16 cellular contexts compared by ENCODE assay signal in the genomic region with DNA sequence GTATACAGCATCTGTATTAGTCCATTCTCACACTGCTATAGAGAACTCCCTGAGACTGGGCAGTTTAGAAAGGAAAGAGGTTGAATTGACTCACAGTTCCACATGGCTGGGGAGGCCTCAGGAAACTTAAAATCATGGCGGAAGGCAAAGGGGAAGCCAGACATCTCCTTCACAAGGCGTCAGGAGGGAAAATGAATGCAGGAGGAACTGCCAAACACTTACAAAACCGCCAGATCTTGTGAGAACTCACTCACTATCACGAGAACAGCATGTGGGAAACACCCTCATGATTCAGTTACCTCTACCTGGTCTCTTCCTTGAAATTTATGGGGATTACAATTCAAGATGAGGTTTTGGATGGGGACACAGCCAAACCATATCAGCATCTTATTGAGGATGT. TPM values are rescaled to one million over a fixed set of nuclear protein-coding genes. Genes with fewer than 3 reads are reported as not detected.
DNase-seq lines count a peak whose midpoint lies in the region; ATAC-seq and TF ChIP-seq lines count a peak whose summit lies in the region.
"Had no signal": no experiment of that assay in that cellular context is flagged by ENCODE, and none has a peak within 500 bp of the region (broad histone marks: within the 10 kb centered on the region; RNA-seq: fewer than 3 reads in every experiment).

No MANE protein-coding gene starts in this region.

- no peaks in the 10 kb centered on the region for H3K9me3 ChIP-seq in left lung
- H3K9me3 ChIP-seq in upper lobe of right lung, result no peaks in the 10 kb centered on the region
- H3K9me3 ChIP-seq: thoracic aorta had no signal

- peaks cover 95 to 97% (median 97%) of the 10 kb centered on the region in 3 donors for H3K4me1 Mint-ChIP-seq in T-cell
- peaks cover 28% of the 10 kb centered on the region for H3K4me1 Mint-ChIP-seq in mesothelial cell of epicardium

- POLR2A ChIA-PET in T-cell (lab: Charles Lee), result no interaction called here

- H3K27me3 ChIP-seq in left lung (no peaks in the 10 kb centered on the region), upper lobe of right lung (no peaks in the 10 kb centered on the region)

- no peak for ATAC-seq in activated naive CD4-positive, alpha-beta T cell treated with anti-CD3 and anti-CD28 coated beads, Interleukin-2, amount 50 U/mL, for 72 hours
- ATAC-seq in T-cell (replicated peaks in 1 of 4), result no peak
- ATAC-seq in left lung, result peak; percentile 37
- peak; percentile 58 for ATAC-seq in upper lobe of right lung
- ATAC-seq: esophagus mucosa had no signal

- H3K9me3 Mint-ChIP-seq in activated naive CD4-positive, alpha-beta T cell treated with anti-CD3 and anti-CD28 coated beads, Interleukin-2, amount 50 U/mL, for 72 hours, result peaks cover 3 to 15% of the 10 kb centered on the region in 2 donors
- H3K9me3 Mint-ChIP-seq in T-cell (peaks cover 0 to 4% (median 0%) of the 10 kb centered on the region in 3 donors), mesothelial cell of epicardium (no peaks in the 10 kb centered on the region)

- CTCF ChIA-PET in T-cell (lab: Charles Lee), result no interaction called here

- peaks cover 0 to 64% of the 10 kb centered on the region in 2 donors for H3K4me1 ChIP-seq in left lung
- peaks cover 33% of the 10 kb centered on the region for H3K4me1 ChIP-seq in upper lobe of right lung

- H3K27me3 Mint-ChIP-seq in T-cell (no peaks in the 10 kb centered on the region), mesothelial cell of epicardium (ENCODE audit: low read depth) (no peaks in the 10 kb centered on the region)
- H3K27me3 Mint-ChIP-seq: progenitor cell of endocrine pancreas had no signal

- peak overlapping the region; percentile 39 to 68 for H3K27ac Mint-ChIP-seq in activated naive CD4-positive, alpha-beta T cell treated with anti-CD3 and anti-CD28 coated beads, Interleukin-2, amount 50 U/mL, for 72 hours
- H3K27ac Mint-ChIP-seq in T-cell, result peak overlapping the region; percentile 60 to 98
- no peak overlapping the region for H3K27ac Mint-ChIP-seq in mesothelial cell of epicardium

- no peaks in the 10 kb centered on the region for H3K36me3 ChIP-seq in left lung
- no peaks in the 10 kb centered on the region for H3K36me3 ChIP-seq in upper lobe of right lung
- H3K36me3 ChIP-seq: thoracic aorta had no signal

- H3K36me3 Mint-ChIP-seq in activated naive CD4-positive, alpha-beta T cell treated with anti-CD3 and anti-CD28 coated beads, Interleukin-2, amount 50 U/mL, for 72 hours, result peaks cover 0 to 61% of the 10 kb centered on the region in 2 donors
- peaks cover 18% of the 10 kb centered on the region for H3K36me3 Mint-ChIP-seq in T-cell
- H3K36me3 Mint-ChIP-seq in mesothelial cell of epicardium, result peaks cover 2% of the 10 kb centered on the region

- peak overlapping the region in 1 of 3 donors; percentile 66 for H3K4me3 Mint-ChIP-seq in T-cell
- H3K4me3 Mint-ChIP-seq in mesothelial cell of epicardium, result no peak overlapping the region

- no peak for DNase-seq in activated naive CD4-positive, alpha-beta T cell treated with anti-CD3 and anti-CD28 coated beads, Interleukin-2, amount 50 U/mL, for 72 hours (ENCODE audit: low spot score in 2 of 2)
- DNase-seq in activated naive CD4-positive, alpha-beta T cell treated with anti-CD3 and anti-CD28 coated beads, Interleukin-2, amount 50 U/mL, for 16 hours, result no peak
- DNase-seq in T-cell (no peak), left lung (no peak), upper lobe of right lung (no peak), GM19238 (ENCODE audit: insufficient read length, low spot score) (no peak), mesothelial cell of epicardium (ENCODE audit: low spot score in 2 of 2, unreplicated experiment in 2 of 2) (no peak), HUDEP-2 (lab: John Stamatoyannopoulos, UW; ENCODE audit: unreplicated experiment in 76 of 76) (no peak)
- DNase-seq: dermis blood vessel endothelial cell, DMS153, head of caudate nucleus, NCI-H2029, NCI-H524 treated with DMSO at 0.1 percent for 48 hours had no signal

- intact Hi-C loops in left lung (cut with DNase I) (no loop called here), upper lobe of right lung (cut with DNase I) (no loop called here)

- H3K4me3 ChIP-seq in left lung (no peak overlapping the region), upper lobe of right lung (no peak overlapping the region)
- H3K4me3 ChIP-seq: thoracic aorta had no signal

- H3K27ac ChIP-seq in left lung (peak overlapping the region; percentile 42 to 81), upper lobe of right lung (peak overlapping the region; percentile 1)
- H3K27ac ChIP-seq: thoracic aorta had no signal

- TF ChIP-seq CTCF in left lung (IDR thresholded peaks at IDR 0.05) (no peak), upper lobe of right lung (IDR thresholded peaks at IDR 0.05) (no peak), mesothelial cell of epicardium (IDR thresholded peaks at IDR 0.05; ENCODE audit: unreplicated experiment) (no peak)

RNA-seq across cellular contexts. Expression of a gene that starts 25.4 kb away (rescaled TPM):
- 10 to 100 TPM; 82.9 to 94.3 TPM for total RNA-seq in activated naive CD4-positive, alpha-beta T cell treated with anti-CD3 and anti-CD28 coated beads, Interleukin-2, amount 50 U/mL, for 72 hours
- total RNA-seq in T-cell, result 100 to 1,000 TPM in 2 of 5 donors, 10 to 100 TPM in 3; 84.2 to 148 (median 93.2) TPM
- total RNA-seq in left lung, result 10 to 100 TPM; 80.2 to 83.4 TPM
- 88.7 TPM for total RNA-seq in upper lobe of right lung
- 170 to 175 TPM (median 174 TPM) in 3 replicates for total RNA-seq in mesothelial cell of epicardium

Comparison
In these comparisons a context has a peak if more than half of its experiments do, and no peak if none do; other contexts are left out.
1. ATAC-seq: peak in left lung (single experiment) and upper lobe of right lung (single experiment); none in activated naive CD4-positive, alpha-beta T cell treated with anti-CD3 and anti-CD28 coated beads, Interleukin-2, amount 50 U/mL, for 72 hours (0 of 2) and T-cell (0 of 4).